In the genomic region with DNA sequence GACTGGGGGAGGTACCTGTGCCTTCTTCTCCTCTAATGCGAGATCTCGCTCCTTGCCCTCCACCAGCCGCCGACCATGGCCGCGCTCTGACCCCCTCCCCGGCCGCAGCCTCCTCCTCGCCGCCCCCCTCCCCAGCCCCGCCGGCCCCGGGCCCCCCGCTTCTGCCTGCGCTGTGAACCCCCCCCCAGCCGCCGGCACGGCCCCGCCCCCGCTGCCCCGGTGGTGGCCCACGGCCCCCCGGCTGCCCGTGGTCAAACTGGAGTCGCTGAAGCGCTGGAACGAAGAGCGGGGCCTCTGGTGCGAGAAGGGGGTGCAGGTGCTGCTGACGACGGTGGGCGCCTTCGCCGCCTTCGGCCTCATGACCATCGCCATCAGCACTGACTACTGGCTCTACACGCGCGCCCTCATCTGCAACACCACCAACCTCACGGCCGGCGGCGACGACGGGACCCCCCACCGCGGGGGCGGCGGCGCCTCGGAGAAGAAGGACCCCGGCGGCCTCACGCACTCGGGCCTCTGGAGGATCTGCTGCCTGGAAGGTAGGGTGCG, we compare ENCODE assay signal across 20 cellular contexts. TPM values are rescaled to one million over a fixed set of nuclear protein-coding genes. Genes with fewer than 3 reads are reported as not detected.
DNase-seq lines count a peak whose midpoint lies in the region; ATAC-seq and TF ChIP-seq lines count a peak whose summit lies in the region.
"Had no signal": no experiment of that assay in that cellular context is flagged by ENCODE, and none has a peak within 500 bp of the region (broad histone marks: within the 10 kb centered on the region; RNA-seq: fewer than 3 reads in every experiment).

CACNG8 (plus strand) TSS at position 51 of the 549 bp plus-strand sequence.

- POLR2A ChIA-PET in A673 (lab: Charles Lee; ENCODE audit: low non-redundant PET), result no interaction called here
- POLR2A ChIA-PET in T-cell (lab: Charles Lee), result no interaction called here

- peaks cover 0 to 2% (median 0%) of the 10 kb centered on the region in 6 donors for H3K9me3 Mint-ChIP-seq in immature natural killer cell
- no peaks in the 10 kb centered on the region for H3K9me3 Mint-ChIP-seq in T-cell
- H3K9me3 Mint-ChIP-seq: activated CD4-positive, alpha-beta T cell treated with anti-CD3 and anti-CD28 coated beads, Interleukin-2, amount 10 ng/mL, durations not matched to agents 24 days and 14 days; activated naive CD4-positive, alpha-beta T cell treated with anti-CD3 and anti-CD28 coated beads for 36 hours; stimulated activated naive CD8-positive, alpha-beta T cell treated with anti-CD3 and anti-CD28 coated beads, Interleukin-15, Interleukin-2, amounts not matched to agents 100 ng/mL and 50 ng/mL, for 24 hours had no signal

- H3K27me3 Mint-ChIP-seq in immature natural killer cell (ENCODE audit: low read depth in 3 of 3), result peaks cover 23 to 44% (median 32%) of the 10 kb centered on the region in 3 donors
- H3K27me3 Mint-ChIP-seq in T-cell, result peaks cover 72 to 77% of the 10 kb centered on the region in 2 donors

- H3K4me1 Mint-ChIP-seq in immature natural killer cell (peaks cover 0 to 2% of the 10 kb centered on the region in 2 donors), T-cell (peaks cover 0 to 35% (median 11%) of the 10 kb centered on the region in 3 donors)

- no peaks in the 10 kb centered on the region for H3K36me3 ChIP-seq in A673 (ENCODE audit: insufficient read depth, low read length, poor library complexity, severe bottlenecking)
- peaks cover 22% of the 10 kb centered on the region for H3K36me3 ChIP-seq in HUES64 (ENCODE audit: insufficient read depth, low read length)
- H3K36me3 ChIP-seq: breast epithelium had no signal

- H3K36me3 Mint-ChIP-seq in immature natural killer cell, result peaks cover 0 to 4% (median 0%) of the 10 kb centered on the region in 3 donors
- H3K36me3 Mint-ChIP-seq in T-cell, result no peaks in the 10 kb centered on the region
- H3K36me3 Mint-ChIP-seq: CD8-positive, alpha-beta memory T cell had no signal

- BruUV-seq in A673 (replicated peaks; lab: Mats Ljungman, UMichigan), result no TSS peak

- H3K4me3 Mint-ChIP-seq in immature natural killer cell (no peak within 1 kb of the TSS), T-cell (no peak within 1 kb of the TSS)
- H3K4me3 Mint-ChIP-seq: activated CD4-positive, alpha-beta T cell treated with anti-CD3 and anti-CD28 coated beads, Interleukin-2, amount 10 ng/mL, durations not matched to agents 24 days and 14 days; activated naive CD4-positive, alpha-beta T cell treated with anti-CD3 and anti-CD28 coated beads for 36 hours; CD8-positive, alpha-beta memory T cell; stimulated activated naive CD8-positive, alpha-beta T cell treated with anti-CD3 and anti-CD28 coated beads, Interleukin-15, Interleukin-2, amounts not matched to agents 100 ng/mL and 50 ng/mL, for 24 hours had no signal

- H3K9me3 ChIP-seq in A673 (ENCODE audit: low read depth, low read length, poor library complexity, severe bottlenecking) (no peaks in the 10 kb centered on the region), HUES64 (ENCODE audit: insufficient read depth, low read depth, low read length) (no peaks in the 10 kb centered on the region)
- H3K9me3 ChIP-seq: breast epithelium had no signal

- no peak for TF ChIP-seq CTCF in A673 (conservative IDR thresholded peaks at IDR 0.05; ENCODE audit: low read depth, low read length)
- no peak for TF ChIP-seq CTCF in dorsolateral prefrontal cortex (IDR thresholded peaks at IDR 0.05 in 54 of 56, conservative IDR thresholded peaks at IDR 0.05 in 2 of 56; ENCODE audit: low read depth in 1 of 56, partially characterized antibody in 56 of 56)

- H3K27me3 ChIP-seq in A673 (replicated peaks; ENCODE audit: insufficient read depth, low read depth, low read length, poor library complexity), result peaks cover 17% of the 10 kb centered on the region
- peaks cover 41% of the 10 kb centered on the region for H3K27me3 ChIP-seq in HUES64 (ENCODE audit: insufficient read depth, low read length)
- peaks cover 0 to 51% (median 18%) of the 10 kb centered on the region in 45 donors for H3K27me3 ChIP-seq in dorsolateral prefrontal cortex

- ATAC-seq in HG03342 (IDR thresholded peaks at IDR 0.05; ENCODE audit: unreplicated experiment) (no peak), T-cell (replicated peaks in 1 of 4) (no peak)

- no peak within 1 kb of the TSS for H3K9ac ChIP-seq in HUES64 (ENCODE audit: low read depth, low read length)

- H3K27ac ChIP-seq in A673 (ENCODE audit: low read depth, low read length, poor library complexity, severe bottlenecking) (no peak within 1 kb of the TSS), HUES64 (ENCODE audit: low read depth, low read length) (no peak within 1 kb of the TSS), dorsolateral prefrontal cortex (peak within 1 kb of the TSS in 38 of 59 donors; percentile 6 to 77 (median 48))
- H3K27ac ChIP-seq: breast epithelium had no signal

- H3K4me3 ChIP-seq in A673 (ENCODE audit: low read depth, low read length, poor library complexity, severe bottlenecking), result peak within 1 kb of the TSS; percentile 61
- peak within 1 kb of the TSS; percentile 59 for H3K4me3 ChIP-seq in HUES64 (ENCODE audit: low read length)
- H3K4me3 ChIP-seq in dorsolateral prefrontal cortex, result peak within 1 kb of the TSS in 53 of 59 donors; percentile 10 to 68 (median 46)
- H3K4me3 ChIP-seq: breast epithelium had no signal

- H3K27ac Mint-ChIP-seq in immature natural killer cell, result no peak within 1 kb of the TSS
- peak within 1 kb of the TSS in 1 of 2 donors; percentile 19 for H3K27ac Mint-ChIP-seq in T-cell
- H3K27ac Mint-ChIP-seq: activated CD4-positive, alpha-beta T cell treated with anti-CD3 and anti-CD28 coated beads, Interleukin-2, amount 10 ng/mL, durations not matched to agents 24 days and 14 days; activated naive CD4-positive, alpha-beta T cell treated with anti-CD3 and anti-CD28 coated beads for 36 hours; stimulated activated naive CD8-positive, alpha-beta T cell treated with anti-CD3 and anti-CD28 coated beads, Interleukin-15, Interleukin-2, amounts not matched to agents 100 ng/mL and 50 ng/mL, for 24 hours had no signal

- WGBS in HUES64, result 5% methylated on average over 43 of the region's 56 CpGs

- H3K4me1 ChIP-seq in A673 (ENCODE audit: insufficient read depth, low read length, poor library complexity, severe bottlenecking) (peaks cover 15% of the 10 kb centered on the region), HUES64 (ENCODE audit: insufficient read depth, low read length) (peaks cover 8% of the 10 kb centered on the region; the same call in 1 of the 2 replicates)
- H3K4me1 ChIP-seq: breast epithelium had no signal

- DNase-seq in A673 (ENCODE audit: low spot score) (no peak), dorsolateral prefrontal cortex (no peak), left kidney (ENCODE audit: low read depth, low spot score) (peak; percentile 35), immature natural killer cell (no peak), NCI-H2029 (lab: John Stamatoyannopoulos, UW) (no peak), T-cell (no peak)
- DNase-seq: ACHN; activated CD4-positive, alpha-beta T cell treated with anti-CD3 and anti-CD28 coated beads, Interleukin-2, amount 10 ng/mL, durations not matched to agents 24 days and 14 days; activated naive CD4-positive, alpha-beta T cell treated with anti-CD3 and anti-CD28 coated beads for 36 hours; CD8-positive, alpha-beta memory T cell; hypothalamus; naive B cell; NCI-H1436 treated with DMSO at 0.1 percent for 48 hours; NCI-H2227 treated with DMSO at 0.1 percent for 48 hours had no signal

- intact Hi-C loops in A673 (cut with micrococcal nuclease; ENCODE audit: unreplicated experiment) (no loop called here), dorsolateral prefrontal cortex (cut with DNase I) (no loop called here)

- CTCF ChIA-PET in A673 (lab: Charles Lee), result no interaction called here
- CTCF ChIA-PET in T-cell (lab: Charles Lee), result no interaction called here

RNA-seq across cellular contexts. Expression of gene CACNG8, which starts in this region (rescaled TPM):
- total RNA-seq in A673 (2021) (1.3 TPM in 2 replicates), dorsolateral prefrontal cortex (10 to 100 TPM; 21.3 to 93.5 (median 65.5) TPM), T-cell (under 1 TPM in 1 of 5 donors, not detected in 4; 0.03 TPM)
- polyA plus RNA-seq in HUES64 (2013, experiment 1 of 2), result 1.6 TPM
- 2.5 TPM for polyA plus RNA-seq in HUES64 (2013, experiment 2 of 2)
- not detected for polyA plus RNA-seq in immature natural killer cell
- total RNA-seq: activated CD4-positive, alpha-beta T cell treated with anti-CD3 and anti-CD28 coated beads, Interleukin-2, amount 10 ng/mL, durations not matched to agents 24 days and 14 days; activated naive CD4-positive, alpha-beta T cell treated with anti-CD3 and anti-CD28 coated beads for 36 hours; CD8-positive, alpha-beta memory T cell; liver; SK-MEL-5 had no signal
- polyA plus RNA-seq: CD8-positive, alpha-beta memory T cell had no signal

Comparison
In these comparisons a context has a peak if more than half of its experiments do, and no peak if none do; other contexts are left out.
1. H3K27ac ChIP-seq: peak in dorsolateral prefrontal cortex (38 of 59); none in A673 (single experiment) and HUES64 (single experiment).
2. Peak in every context shown above with its lines, with median percentiles within 50 percentile points of each other: H3K4me3 ChIP-seq.